ENCODE assay signal across 23 cellular contexts in genomic region chr10:71575934-71576801, GRCh38.
DNase-seq lines count a peak whose midpoint lies in the region; ATAC-seq and TF ChIP-seq lines count a peak whose summit lies in the region.
"Had no signal": no experiment of that assay in that cellular context is flagged by ENCODE, and none has a peak within 500 bp of the region (broad histone marks: within the 10 kb centered on the region; RNA-seq: fewer than 3 reads in every experiment).

No MANE protein-coding gene starts in this region.

- H3K4me2 ChIP-seq in SK-N-SH, result no peak overlapping the region
- H3K4me2 ChIP-seq: smooth muscle cell had no signal

- H3K27ac ChIP-seq in SK-N-SH (ENCODE audit: low read depth in 2 of 2, low read length in 1 of 2) (no peak overlapping the region), psoas muscle (no peak overlapping the region)
- H3K27ac ChIP-seq: tibial nerve had no signal

- intact Hi-C loops in psoas muscle (cut with DNase I), result no loop called here

- no peaks in the 10 kb centered on the region for H3K79me2 ChIP-seq in SK-N-SH (ENCODE audit: insufficient read depth)

- no peak for TF ChIP-seq RAD21 in SK-N-SH (IDR thresholded peaks at IDR 0.05; ENCODE audit: low read length)

- H3K9ac ChIP-seq in SK-N-SH (no peak overlapping the region), adipocyte (ENCODE audit: low read length) (no peak overlapping the region)

- no peaks in the 10 kb centered on the region for H3K9me2 ChIP-seq in SK-N-SH

- POLR2A ChIA-PET in SK-N-SH (lab: Yijun Ruan, JAX), result no interaction called here

- TF ChIP-seq CTCF in SK-N-SH (IDR thresholded peaks at IDR 0.05), result no peak
- no peak for TF ChIP-seq CTCF in psoas muscle (IDR thresholded peaks at IDR 0.05)

- peaks cover 0 to 16% of the 10 kb centered on the region in 2 donors for H3K27me3 Mint-ChIP-seq in stimulated activated naive B cell treated with anti-CD40 and anti-IgM and Interleukin-4, amounts not matched to agents 10 μg/mL and 1 μg/mL and 100 μg/mL, for 72 hours
- H3K27me3 Mint-ChIP-seq: activated CD4-positive, alpha-beta T cell treated with anti-CD3 and anti-CD28 coated beads for 36 hours; stimulated activated naive CD8-positive, alpha-beta T cell treated with anti-CD3 and anti-CD28 coated beads, Interleukin-15, Interleukin-2, amounts not matched to agents 100 ng/mL and 50 ng/mL, for 24 hours had no signal

- WGBS in SK-N-SH (ENCODE audit: low lambda C conversion rate), result 65% methylated on average over 12 of the region's 16 CpGs
- 61 to 70% (median 62%) methylated on average over 16 of the region's 16 CpGs for WGBS in psoas muscle, 3 donors

- no peaks in the 10 kb centered on the region for H3K36me3 ChIP-seq in SK-N-SH (replicated peaks in 1 of 2; ENCODE audit: control insufficient read depth in 1 of 2, insufficient read depth in 2 of 2, low read length in 1 of 2)
- no peaks in the 10 kb centered on the region for H3K36me3 ChIP-seq in adipocyte (ENCODE audit: control insufficient read depth, insufficient read depth, low read length, severe bottlenecking)
- H3K36me3 ChIP-seq in psoas muscle (ENCODE audit: insufficient read depth in 1 of 2, low read depth in 1 of 2), result no peaks in the 10 kb centered on the region
- H3K36me3 ChIP-seq: MG63, tibial nerve had no signal

- H3K9me3 ChIP-seq in SK-N-SH (no peaks in the 10 kb centered on the region), adipocyte (ENCODE audit: control insufficient read depth, low read length) (no peaks in the 10 kb centered on the region), psoas muscle (no peaks in the 10 kb centered on the region)
- H3K9me3 ChIP-seq: MG63, tibial nerve had no signal

- H3K36me3 Mint-ChIP-seq in stimulated activated naive B cell treated with anti-CD40 and anti-IgM and Interleukin-4, amounts not matched to agents 10 μg/mL and 1 μg/mL and 100 μg/mL, for 72 hours, result no peaks in the 10 kb centered on the region
- H3K36me3 Mint-ChIP-seq: activated naive CD4-positive, alpha-beta T cell treated with anti-CD3 and anti-CD28 coated beads, Interleukin-2, amount 50 U/mL, for 72 hours; CD14-positive monocyte; natural killer cell treated with Interleukin-12 subunit alpha and Interleukin-12 subunit beta and Interleukin-15 and Interleukin-18, amount 100 ng/mL, for 72 hours had no signal

- H3K27ac Mint-ChIP-seq in stimulated activated naive B cell treated with anti-CD40 and anti-IgM and Interleukin-4, amounts not matched to agents 10 μg/mL and 1 μg/mL and 100 μg/mL, for 72 hours, result no peak overlapping the region
- H3K27ac Mint-ChIP-seq: activated CD4-positive, alpha-beta T cell treated with anti-CD3 and anti-CD28 coated beads for 36 hours; activated T-helper 1 cell treated with anti-CD3 and anti-CD28 coated beads, Interleukin-12 subunit alpha, Interleukin-12 subunit beta, Interleukin-2, Interleukin-4 antibody, amounts not matched to agents 30 ng/mL and 10 ng/mL and 1 ng/mL, durations not matched to agents 14 hours and 24 hours and 36 hours; natural killer cell treated with Interleukin-12 subunit alpha and Interleukin-12 subunit beta and Interleukin-15 and Interleukin-18, amount 100 ng/mL, for 72 hours; stimulated activated naive CD8-positive, alpha-beta T cell treated with anti-CD3 and anti-CD28 coated beads, Interleukin-15, Interleukin-2, amounts not matched to agents 100 ng/mL and 50 ng/mL, for 24 hours had no signal

- H3K4me3 Mint-ChIP-seq in stimulated activated naive B cell treated with anti-CD40 and anti-IgM and Interleukin-4, amounts not matched to agents 10 μg/mL and 1 μg/mL and 100 μg/mL, for 72 hours, result no peak overlapping the region
- H3K4me3 Mint-ChIP-seq: activated CD4-positive, alpha-beta T cell treated with anti-CD3 and anti-CD28 coated beads for 36 hours; activated T-helper 1 cell treated with anti-CD3 and anti-CD28 coated beads, Interleukin-12 subunit alpha, Interleukin-12 subunit beta, Interleukin-2, Interleukin-4 antibody, amounts not matched to agents 30 ng/mL and 10 ng/mL and 1 ng/mL, durations not matched to agents 14 hours and 24 hours and 36 hours; CD14-positive monocyte; natural killer cell treated with Interleukin-12 subunit alpha and Interleukin-12 subunit beta and Interleukin-15 and Interleukin-18, amount 100 ng/mL, for 72 hours; stimulated activated naive CD8-positive, alpha-beta T cell treated with anti-CD3 and anti-CD28 coated beads, Interleukin-15, Interleukin-2, amounts not matched to agents 100 ng/mL and 50 ng/mL, for 24 hours had no signal

- 0 out of 2 replicates have a peak, but pooled peaks cover 6% of the 10 kb centered on the region for H3K27me3 ChIP-seq in SK-N-SH (ENCODE audit: insufficient read depth)
- H3K27me3 ChIP-seq in adipocyte (replicated peaks; ENCODE audit: control insufficient read depth, insufficient read depth, low read length), result peaks cover 33% of the 10 kb centered on the region
- peaks cover 0 to 4% (median 3%) of the 10 kb centered on the region in 3 donors for H3K27me3 ChIP-seq in psoas muscle (ENCODE audit: insufficient read depth in 3 of 3, low read length in 2 of 3)
- H3K27me3 ChIP-seq: MG63, tibial nerve had no signal

- H3K4me1 ChIP-seq in SK-N-SH (ENCODE audit: control insufficient read depth in 1 of 2, insufficient read depth in 2 of 2, low read depth in 1 of 2, low read length in 1 of 2) (peaks cover 0 to 6% of the 10 kb centered on the region in 2 experiments; a peak in 1 of 4 replicates), adipocyte (ENCODE audit: control insufficient read depth, insufficient read depth, low read length) (peaks cover 15% of the 10 kb centered on the region), psoas muscle (peaks cover 12% of the 10 kb centered on the region)

- H4K20me1 ChIP-seq in SK-N-SH (ENCODE audit: insufficient read depth), result no peaks in the 10 kb centered on the region

- H3F3A ChIP-seq in SK-N-SH (replicated peaks; ENCODE audit: insufficient read depth), result no peaks in the 10 kb centered on the region

- CTCF ChIA-PET in SK-N-SH (lab: Yijun Ruan, JAX), result interaction anchor here (0.9 to 2.2 kb wide), 7 partner anchors 33 to 306 kb away, joined by 3 to 8 read pairs (median 4); partner anchors contain the start of genes CDH23 and SLC29A3

- no peak overlapping the region for H3K4me3 ChIP-seq in SK-N-SH (ENCODE audit: low read depth in 2 of 2, low read length in 1 of 2)
- peak overlapping the region; percentile 29 for H3K4me3 ChIP-seq in adipocyte (ENCODE audit: low read length)
- H3K4me3 ChIP-seq in psoas muscle, result no peak overlapping the region
- H3K4me3 ChIP-seq: GM12878, MG63, smooth muscle cell, tibial nerve had no signal

- H3K9me3 Mint-ChIP-seq in stimulated activated naive B cell treated with anti-CD40 and anti-IgM and Interleukin-4, amounts not matched to agents 10 μg/mL and 1 μg/mL and 100 μg/mL, for 72 hours, result no peaks in the 10 kb centered on the region
- H3K9me3 Mint-ChIP-seq: activated naive CD4-positive, alpha-beta T cell treated with anti-CD3 and anti-CD28 coated beads, Interleukin-2, amount 50 U/mL, for 72 hours; activated T-helper 1 cell treated with anti-CD3 and anti-CD28 coated beads, Interleukin-12 subunit alpha, Interleukin-12 subunit beta, Interleukin-2, Interleukin-4 antibody, amounts not matched to agents 30 ng/mL and 10 ng/mL and 1 ng/mL, durations not matched to agents 14 hours and 24 hours and 36 hours; CD14-positive monocyte; natural killer cell treated with Interleukin-12 subunit alpha and Interleukin-12 subunit beta and Interleukin-15 and Interleukin-18, amount 100 ng/mL, for 72 hours; stimulated activated naive CD8-positive, alpha-beta T cell treated with anti-CD3 and anti-CD28 coated beads, Interleukin-15, Interleukin-2, amounts not matched to agents 100 ng/mL and 50 ng/mL, for 24 hours had no signal

- ATAC-seq in SK-N-SH treated with all-trans-retinoic acid at 6 μM for 48 hours, result no peak
- peak in 3 of 4 donors; percentile 17 to 38 (median 34) for ATAC-seq in psoas muscle
- ATAC-seq in stimulated activated naive B cell treated with anti-CD40 and anti-IgM and Interleukin-4, amounts not matched to agents 10 μg/mL and 1 μg/mL and 100 μg/mL, for 72 hours (replicated peaks), result no peak
- ATAC-seq: activated CD4-positive, alpha-beta T cell treated with anti-CD3 and anti-CD28 coated beads for 36 hours; activated naive CD4-positive, alpha-beta T cell treated with anti-CD3 and anti-CD28 coated beads, Interleukin-2, amount 50 U/mL, for 72 hours; GM12878; natural killer cell treated with Interleukin-12 subunit alpha and Interleukin-12 subunit beta and Interleukin-15 and Interleukin-18, amount 100 ng/mL, for 72 hours had no signal

- no peak overlapping the region for H2AFZ ChIP-seq in SK-N-SH (ENCODE audit: low read depth)

- no peaks in the 10 kb centered on the region for H3K4me1 Mint-ChIP-seq in stimulated activated naive B cell treated with anti-CD40 and anti-IgM and Interleukin-4, amounts not matched to agents 10 μg/mL and 1 μg/mL and 100 μg/mL, for 72 hours
- H3K4me1 Mint-ChIP-seq: activated CD4-positive, alpha-beta T cell treated with anti-CD3 and anti-CD28 coated beads for 36 hours; CD14-positive monocyte had no signal

- TF ChIP-seq EP300 in SK-N-SH (IDR thresholded peaks at IDR 0.05; ENCODE audit: borderline replicate concordance in 1 of 2, low read depth in 1 of 2, low read length in 1 of 2), result no peak

- DNase-seq in SK-N-SH (peak; percentile 58), NCI-H146 (lab: John Stamatoyannopoulos, UW) (peak; percentile 52), adipocyte (ENCODE audit: low read depth) (no peak), psoas muscle (peak in 1 of 2 donors; percentile 46), DMS114 treated with DMSO at 0.1 percent for 48 hours (lab: John Stamatoyannopoulos, UW; ENCODE audit: unreplicated experiment) (no peak), cerebellar nuclear complex (lab: John Stamatoyannopoulos, UW) (no peak)
- DNase-seq in stimulated activated naive B cell treated with anti-CD40 and anti-IgM and Interleukin-4, amounts not matched to agents 10 μg/mL and 1 μg/mL and 100 μg/mL, for 72 hours, result no peak
- DNase-seq: ACHN; activated CD4-positive, alpha-beta T cell treated with anti-CD3 and anti-CD28 coated beads for 36 hours; GOT3; left cardiac atrium; NCI-H2227 treated with DMSO at 0.1 percent for 48 hours; stimulated activated CD4-positive, alpha-beta T cell treated with anti-CD3 and anti-CD28 coated beads, Interleukin-4, amount 100 ng/mL, for 1 hour had no signal

TF ChIP-seq in SK-N-SH, 30 proteins besides CTCF, POLR2A, EP300 and RAD21 (continues in another document):
- TF ChIP-seq NRF1 (IDR thresholded peaks at IDR 0.05; ENCODE audit: low read depth, low read length), result no peak
- TF ChIP-seq ELF1 (IDR thresholded peaks at IDR 0.05), result no peak
- TF ChIP-seq GATA2 (CRISPR knock-in tag; IDR thresholded peaks at IDR 0.05), result peak; percentile 52
- no peak for TF ChIP-seq YY1 (IDR thresholded peaks at IDR 0.05; ENCODE audit: low read depth)

Comparison
In these comparisons a context has a peak if more than half of its experiments do, and no peak if none do; other contexts are left out.
1. DNase-seq: peak in SK-N-SH (single experiment) and NCI-H146 (single experiment); none in adipocyte (single experiment), DMS114 treated with DMSO at 0.1 percent for 48 hours (single experiment), cerebellar nuclear complex (0 of 2) and stimulated activated naive B cell treated with anti-CD40 and anti-IgM and Interleukin-4, amounts not matched to agents 10 μg/mL and 1 μg/mL and 100 μg/mL, for 72 hours (single experiment).
2. ATAC-seq: peak in psoas muscle (3 of 4); none in SK-N-SH treated with all-trans-retinoic acid at 6 μM for 48 hours (single experiment) and stimulated activated naive B cell treated with anti-CD40 and anti-IgM and Interleukin-4, amounts not matched to agents 10 μg/mL and 1 μg/mL and 100 μg/mL, for 72 hours (0 of 2).